9 cellular contexts compared by ENCODE assay signal in genomic region chr15:60396560-60396963, GRCh38. TPM values are rescaled to one million over a fixed set of nuclear protein-coding genes. Genes with fewer than 3 reads are reported as not detected.
DNase-seq lines count a peak whose midpoint lies in the region; TF ChIP-seq lines count a peak whose summit lies in the region.
"Had no signal": no experiment of that assay in that cellular context is flagged by ENCODE, and none has a peak within 500 bp of the region (broad histone marks: within the 10 kb centered on the region; RNA-seq: fewer than 3 reads in every experiment).

No MANE protein-coding gene starts in this region.

- peak overlapping the region; percentile 86 for H3K27ac ChIP-seq in muscle layer of colon (ENCODE audit: low read depth, low read length)

- peak overlapping the region; percentile 72 for H3K9ac ChIP-seq in muscle layer of colon (ENCODE audit: low read length)

- H3K27ac Mint-ChIP-seq in chondrocyte (ENCODE audit: unreplicated experiment) = peak overlapping the region; percentile 99

- no peaks in the 10 kb centered on the region for H3K27me3 ChIP-seq in muscle layer of colon (ENCODE audit: control insufficient read depth in 1 of 2, insufficient read depth in 2 of 2, low read length in 2 of 2)

- peaks cover 43% of the 10 kb centered on the region for H3K4me1 ChIP-seq in muscle layer of colon (ENCODE audit: insufficient read depth, low read length)

- peaks cover 70% of the 10 kb centered on the region for H3K4me1 Mint-ChIP-seq in chondrocyte (ENCODE audit: low read depth)

- no peaks in the 10 kb centered on the region for H3K36me3 ChIP-seq in muscle layer of colon (ENCODE audit: insufficient read depth, low read length)

- H3K27me3 Mint-ChIP-seq in chondrocyte (ENCODE audit: low read depth) = no peaks in the 10 kb centered on the region

- H3K36me3 Mint-ChIP-seq in chondrocyte (ENCODE audit: low read depth) = peaks cover 44% of the 10 kb centered on the region

- DNase-seq in AG09309 (ENCODE audit: low read depth) (no peak), LHCN-M2 (ENCODE audit: low read depth) (peak; percentile 60), chondrocyte (ENCODE audit: low spot score) (no peak), NCI-H1092 treated with DMSO at 0.1 percent for 48 hours (lab: John Stamatoyannopoulos, UW) (no peak), NCI-H1417 (lab: John Stamatoyannopoulos, UW) (no peak), HUDEP-2 (lab: John Stamatoyannopoulos, UW; ENCODE audit: unreplicated experiment in 76 of 76) (no peak)
- no peak for DNase-seq in activated CD4-positive, alpha-beta T cell treated with anti-CD3 and anti-CD28 coated beads for 48 hours
- DNase-seq: NCI-H187 treated with DMSO at 0.1 percent for 48 hours had no signal

- no peaks in the 10 kb centered on the region for H3K9me3 ChIP-seq in muscle layer of colon (ENCODE audit: low read length)

- H3K4me3 ChIP-seq in AG09309 (ENCODE audit: control insufficient read depth, low read depth, low read length) (peak overlapping the region; percentile 90), muscle layer of colon (ENCODE audit: low read depth in 1 of 2, low read length in 2 of 2) (peak overlapping the region; percentile 66 to 87)

- H3K9me3 Mint-ChIP-seq in chondrocyte (ENCODE audit: low read depth) = no peaks in the 10 kb centered on the region

- peak overlapping the region; percentile 96 for H3K4me3 Mint-ChIP-seq in chondrocyte (ENCODE audit: unreplicated experiment)

- no peak for TF ChIP-seq CTCF in AG09309 (IDR thresholded peaks at IDR 0.05; ENCODE audit: control insufficient read depth, insufficient read depth, low read depth, low read length, missing control alignments)
- no peak for TF ChIP-seq CTCF in chondrocyte (IDR thresholded peaks at IDR 0.05)

RNA-seq across cellular contexts. Expression of gene ANXA2, which starts 1.2 kb away (rescaled TPM):
- total RNA-seq in LHCN-M2 (2014; rRNA removed) (3,230 and 3,804 TPM in 2 replicates), chondrocyte (2,649 to 2,819 TPM (median 2,779 TPM) in 3 replicates)
- 7,075 TPM for polyA plus RNA-seq in LHCN-M2 (2012)
